Comparison of ENCODE assay signal across 11 cellular contexts in the genomic region with DNA sequence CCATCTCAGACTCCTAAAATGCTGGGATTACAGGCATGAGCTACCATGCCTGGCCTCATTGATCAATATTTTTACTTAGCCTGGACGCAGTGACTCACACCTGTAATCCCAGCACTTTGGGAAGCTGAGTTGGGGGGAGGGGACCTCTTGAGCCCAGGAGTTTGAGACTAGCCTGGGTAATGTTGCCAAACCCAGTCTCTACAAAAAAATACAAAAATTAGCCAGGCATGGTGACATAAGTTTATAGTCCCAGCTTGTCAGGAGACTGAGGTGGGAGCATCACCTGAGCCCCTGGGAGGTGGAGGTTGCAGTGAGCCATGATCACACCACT. TPM values are rescaled to one million over a fixed set of nuclear protein-coding genes. Genes with fewer than 3 reads are reported as not detected.
DNase-seq lines count a peak whose midpoint lies in the region; ATAC-seq and TF ChIP-seq lines count a peak whose summit lies in the region.
"Had no signal": no experiment of that assay in that cellular context is flagged by ENCODE, and none has a peak within 500 bp of the region (broad histone marks: within the 10 kb centered on the region; RNA-seq: fewer than 3 reads in every experiment).

No MANE protein-coding gene starts in this region.

- intact Hi-C loops in dendritic cell treated with granulocyte-macrophage colony-stimulating factor and Interleukin-4, amounts not matched to agents 40 ng/mL and 50 ng/mL, for 4 days (cut with micrococcal nuclease): no loop called here

- DNase-seq in T-helper 2 cell treated with Interferon-gamma antibody and Interleukin-4, amounts not matched to agents 5 μg/mL and 100 μg/mL, for 36 hours (ENCODE audit: low spot score): no peak
- DNase-seq in T-helper 2 cell (no peak), trophoblast cell (no peak), SJCRH30 (no peak)
- DNase-seq: hypothalamus, NCI-H146, uterus had no signal

- H3F3A ChIP-seq in OCI-LY1 (ENCODE audit: insufficient read depth, low read length): no peaks in the 10 kb centered on the region

- no peaks in the 10 kb centered on the region for H3K27me3 ChIP-seq in OCI-LY1 (ENCODE audit: insufficient read depth, low read length)
- no peaks in the 10 kb centered on the region for H3K27me3 ChIP-seq in trophoblast cell (ENCODE audit: insufficient read depth, low read length)
- H3K27me3 ChIP-seq in SJCRH30: no peaks in the 10 kb centered on the region
- H3K27me3 ChIP-seq: uterus had no signal

- H3K4me2 ChIP-seq in OCI-LY1 (ENCODE audit: low read length) (peak overlapping the region; percentile 72), trophoblast cell (ENCODE audit: low read length) (peak overlapping the region; percentile 58)

- no peak overlapping the region for H2BK120ac ChIP-seq in trophoblast cell (ENCODE audit: insufficient read depth, low read length, poor library complexity)

- H4K12ac ChIP-seq in trophoblast cell (ENCODE audit: low read depth, low read length): no peak overlapping the region

- H3K36me3 ChIP-seq in OCI-LY1 (ENCODE audit: insufficient read depth, low read length): peaks cover 38% of the 10 kb centered on the region
- peaks cover 6 to 8% of the 10 kb centered on the region in 2 experiments for H3K36me3 ChIP-seq in trophoblast cell (ENCODE audit: control insufficient read depth in 1 of 2, insufficient read depth in 2 of 2, low read length in 2 of 2)
- H3K36me3 ChIP-seq in SJCRH30: peaks cover 18% of the 10 kb centered on the region
- H3K36me3 ChIP-seq: uterus had no signal

- H3K79me2 ChIP-seq in OCI-LY1 (ENCODE audit: insufficient read depth, low read length): peaks cover 67% of the 10 kb centered on the region
- peaks cover 36% of the 10 kb centered on the region for H3K79me2 ChIP-seq in trophoblast cell (ENCODE audit: control insufficient read depth, insufficient read depth, low read length, poor library complexity)

- peak overlapping the region; percentile 88 for H3K4me3 ChIP-seq in OCI-LY1 (ENCODE audit: low read depth, low read length, poor library complexity, severe bottlenecking)
- H3K4me3 ChIP-seq in trophoblast cell (ENCODE audit: low read depth, low read length): no peak overlapping the region
- H3K4me3 ChIP-seq in SJCRH30: no peak overlapping the region

- no peak overlapping the region for H3K14ac ChIP-seq in trophoblast cell (ENCODE audit: low read length)

- peak overlapping the region; percentile 96 for H3K4ac ChIP-seq in trophoblast cell (ENCODE audit: low read depth, low read length)

- H3K27ac ChIP-seq in OCI-LY1 (ENCODE audit: low read depth, low read length, poor library complexity, severe bottlenecking) (no peak overlapping the region), trophoblast cell (ENCODE audit: low read depth, low read length) (no peak overlapping the region), SJCRH30 (no peak overlapping the region)

- H3K9ac ChIP-seq in OCI-LY1 (ENCODE audit: low read length) (peak overlapping the region; percentile 84; the same call in 1 of the 2 replicates), trophoblast cell (ENCODE audit: low read length) (no peak overlapping the region)

- H2AK5ac ChIP-seq in trophoblast cell (ENCODE audit: low read length): no peak overlapping the region

- peaks cover 7% of the 10 kb centered on the region for H3K9me3 Mint-ChIP-seq in T-helper 2 cell treated with Interferon-gamma antibody and Interleukin-4, amounts not matched to agents 5 μg/mL and 100 μg/mL, for 36 hours
- no peaks in the 10 kb centered on the region for H3K9me3 Mint-ChIP-seq in dendritic cell treated with granulocyte-macrophage colony-stimulating factor and Interleukin-4, amounts not matched to agents 40 ng/mL and 50 ng/mL, for 4 days

- H2AFZ ChIP-seq in OCI-LY1 (ENCODE audit: low read length) (no peak overlapping the region), trophoblast cell (ENCODE audit: insufficient read depth, low read length, poor library complexity) (no peak overlapping the region)

- no peak for TF ChIP-seq CTCF in OCI-LY1 (IDR thresholded peaks at IDR 0.05; ENCODE audit: low read length)

- H4K91ac ChIP-seq in trophoblast cell (ENCODE audit: low read depth, low read length): no peak overlapping the region

- H3K9me2 ChIP-seq in OCI-LY1 (ENCODE audit: low read depth, low read length): no peaks in the 10 kb centered on the region

- H3K23ac ChIP-seq in trophoblast cell (ENCODE audit: low read length): no peak overlapping the region

- H3K36me3 Mint-ChIP-seq in T-helper 2 cell treated with Interferon-gamma antibody and Interleukin-4, amounts not matched to agents 5 μg/mL and 100 μg/mL, for 36 hours (ENCODE audit: low read depth): peaks cover 50% of the 10 kb centered on the region
- H3K36me3 Mint-ChIP-seq in dendritic cell treated with granulocyte-macrophage colony-stimulating factor and Interleukin-4, amounts not matched to agents 40 ng/mL and 50 ng/mL, for 4 days (ENCODE audit: low read depth): peaks cover 60% of the 10 kb centered on the region

- no peaks in the 10 kb centered on the region for H4K20me1 ChIP-seq in OCI-LY1 (ENCODE audit: insufficient read depth, low read length)

- no peak overlapping the region for H4K8ac ChIP-seq in trophoblast cell (ENCODE audit: low read depth, low read length)

- no peak overlapping the region for H2BK5ac ChIP-seq in trophoblast cell (ENCODE audit: low read depth, low read length, poor library complexity)

- no peak overlapping the region for H2BK12ac ChIP-seq in trophoblast cell (ENCODE audit: low read length)

- no peak overlapping the region for H3K18ac ChIP-seq in trophoblast cell (ENCODE audit: low read length)

- H3K79me1 ChIP-seq in trophoblast cell (ENCODE audit: low read length): peaks cover 10% of the 10 kb centered on the region

- ATAC-seq in GM19351 (IDR thresholded peaks at IDR 0.05; ENCODE audit: unreplicated experiment) (no peak), GM21447 (IDR thresholded peaks at IDR 0.05; ENCODE audit: unreplicated experiment) (no peak)

- H3K27ac Mint-ChIP-seq in T-helper 2 cell treated with Interferon-gamma antibody and Interleukin-4, amounts not matched to agents 5 μg/mL and 100 μg/mL, for 36 hours: peak overlapping the region; percentile 97
- H3K27ac Mint-ChIP-seq in dendritic cell treated with granulocyte-macrophage colony-stimulating factor and Interleukin-4, amounts not matched to agents 40 ng/mL and 50 ng/mL, for 4 days: no peak overlapping the region

- WGBS in trophoblast cell (ENCODE audit: extremely low coverage, insufficient coverage, insufficient read length): no CpG with 5 or more reads among the region's 1 CpG

- H3K4me1 Mint-ChIP-seq in T-helper 2 cell treated with Interferon-gamma antibody and Interleukin-4, amounts not matched to agents 5 μg/mL and 100 μg/mL, for 36 hours (ENCODE audit: low read depth): peaks cover 37% of the 10 kb centered on the region
- H3K4me1 Mint-ChIP-seq in dendritic cell treated with granulocyte-macrophage colony-stimulating factor and Interleukin-4, amounts not matched to agents 40 ng/mL and 50 ng/mL, for 4 days (ENCODE audit: low read depth): peaks cover 43% of the 10 kb centered on the region

- H3K4me1 ChIP-seq in OCI-LY1 (ENCODE audit: insufficient read depth, low read length, severe bottlenecking) (peaks cover 32% of the 10 kb centered on the region), trophoblast cell (ENCODE audit: control insufficient read depth in 1 of 2, insufficient read depth in 2 of 2, low read length in 2 of 2) (peaks cover 21 to 22% of the 10 kb centered on the region in 2 experiments), SJCRH30 (peaks cover 3% of the 10 kb centered on the region; the same call in 1 of the 2 replicates)

- H3K27me3 Mint-ChIP-seq in T-helper 2 cell treated with Interferon-gamma antibody and Interleukin-4, amounts not matched to agents 5 μg/mL and 100 μg/mL, for 36 hours (ENCODE audit: low read depth): peaks cover 4% of the 10 kb centered on the region
- peaks cover 2% of the 10 kb centered on the region for H3K27me3 Mint-ChIP-seq in dendritic cell treated with granulocyte-macrophage colony-stimulating factor and Interleukin-4, amounts not matched to agents 40 ng/mL and 50 ng/mL, for 4 days

- peak overlapping the region; percentile 99 for H3K4me3 Mint-ChIP-seq in T-helper 2 cell treated with Interferon-gamma antibody and Interleukin-4, amounts not matched to agents 5 μg/mL and 100 μg/mL, for 36 hours
- peak overlapping the region; percentile 95 for H3K4me3 Mint-ChIP-seq in dendritic cell treated with granulocyte-macrophage colony-stimulating factor and Interleukin-4, amounts not matched to agents 40 ng/mL and 50 ng/mL, for 4 days

- no peaks in the 10 kb centered on the region for H3K9me3 ChIP-seq in OCI-LY1 (ENCODE audit: low read length)
- no peaks in the 10 kb centered on the region for H3K9me3 ChIP-seq in trophoblast cell (ENCODE audit: insufficient read depth, low read depth, low read length)
- no peaks in the 10 kb centered on the region for H3K9me3 ChIP-seq in SJCRH30 (replicated peaks)
- H3K9me3 ChIP-seq: uterus had no signal

RNA-seq across cellular contexts. Expression of a gene that starts 1.9 kb away (rescaled TPM):
- polyA plus RNA-seq in trophoblast cell (2013): 152 and 161 TPM in 2 replicates
- 202 and 219 TPM in 2 replicates for total RNA-seq in SJCRH30 (2014; rRNA removed; shearing (Covaris generic))

RNA-seq across cellular contexts. Expression of a gene that starts 18.9 kb away (rescaled TPM):
- 17.0 and 17.4 TPM in 2 replicates for polyA plus RNA-seq in trophoblast cell (2013)
- 19.4 and 21.2 TPM in 2 replicates for total RNA-seq in SJCRH30 (2014; rRNA removed; shearing (Covaris generic))
